ENCODE assay signal across 24 cellular contexts in genomic region chr2:54490863-54491262, GRCh38.
"Had no signal": no experiment of that assay in that cellular context is flagged by ENCODE, and none has a peak within 500 bp of the region (broad histone marks: within the 10 kb centered on the region; RNA-seq: fewer than 3 reads in every experiment).

No MANE protein-coding gene starts in this region.

- DNase-seq: activated CD4-positive, alpha-beta T cell treated with anti-CD3 and anti-CD28 coated beads, Interleukin-2, amount 10 ng/mL, durations not matched to agents 7 days and 5 days; activated CD4-positive, CD25-positive, alpha-beta regulatory T cell treated with anti-CD3 and anti-CD28 coated beads, Interleukin-2, amount 50 U/mL, for 72 hours; activated CD8-positive, alpha-beta memory T cell treated with anti-CD3 and anti-CD28 coated beads, Interleukin-2, amount 10 ng/mL, durations not matched to agents 7 days and 5 days; activated CD8-positive, alpha-beta T cell treated with anti-CD3 and anti-CD28 coated beads for 36 hours; activated gamma-delta T cell; activated naive CD4-positive, alpha-beta T cell treated with anti-CD3 and anti-CD28 coated beads, Interleukin-2, amount 50 U/mL, for 16 hours; activated naive CD8-positive, alpha-beta T cell treated with anti-CD3 and anti-CD28 coated beads, Interleukin-2, amount 50 U/mL, for 24 hours; activated T-cell treated with anti-CD3 and anti-CD28 coated beads for 4 hours; anterior cingulate cortex; body of pancreas; central memory CD4-positive, alpha-beta T cell; dermis blood vessel endothelial cell; effector CD8-positive, alpha-beta T cell; foreskin melanocyte; hypothalamus; occipital lobe; posterior cingulate gyrus; spleen; stimulated activated CD4-positive, alpha-beta T cell treated with anti-CD3 and anti-CD28 coated beads, Interleukin-4, amount 100 ng/mL, for 1 hour; stimulated activated naive CD4-positive, alpha-beta T cell treated with Interleukin-2 at 50 U/mL for 16 hours; substantia nigra; T-cell; thyroid gland had no signal

- H3K9me3 ChIP-seq: body of pancreas, thyroid gland had no signal

- H3K4me1 ChIP-seq: body of pancreas had no signal

- H3K27me3 ChIP-seq: body of pancreas, spleen, thyroid gland had no signal

- H3K27ac ChIP-seq: body of pancreas, spleen, VCaP had no signal

- ATAC-seq: activated CD8-positive, alpha-beta memory T cell treated with anti-CD3 and anti-CD28 coated beads, Interleukin-2, amount 10 ng/mL, durations not matched to agents 7 days and 5 days; activated CD8-positive, alpha-beta T cell treated with anti-CD3 and anti-CD28 coated beads for 36 hours; activated naive CD8-positive, alpha-beta T cell treated with anti-CD3 and anti-CD28 coated beads, Interleukin-2, amount 50 U/mL, for 24 hours; body of pancreas; T-cell had no signal

- H3K4me3 ChIP-seq: body of pancreas, spleen, thyroid gland had no signal

- H3K36me3 ChIP-seq: thyroid gland had no signal
